1 cellular context compared by ENCODE assay signal in genomic region chr1:27129225-27129624, GRCh38.
TF ChIP-seq lines count a peak whose summit lies in the region.

No MANE protein-coding gene starts in this region.

TF ChIP-seq in H1, 55 proteins besides CTCF, POLR2A, EP300 and RAD21 (continued from another document):
- TF ChIP-seq JUN (IDR thresholded peaks at IDR 0.05; ENCODE audit: low read depth, low read length) (no peak), RNF2 (IDR thresholded peaks at IDR 0.05; ENCODE audit: borderline replicate concordance, low read depth, low read length, missing control alignments, poor library complexity, severe bottlenecking) (no peak), ZNF274 (IDR thresholded peaks at IDR 0.05; ENCODE audit: borderline replicate concordance, extremely low read depth, low read length) (no peak), FOSL1 (IDR thresholded peaks at IDR 0.05; ENCODE audit: insufficient read depth, low read depth, low read length) (no peak), SP2 (IDR thresholded peaks at IDR 0.05; ENCODE audit: low read length) (no peak), MAFK (IDR thresholded peaks at IDR 0.05; ENCODE audit: low read depth, low read length) (no peak), SIN3A (conservative IDR thresholded peaks at IDR 0.05 in 1 of 2, IDR thresholded peaks at IDR 0.05 in 1 of 2; ENCODE audit: low read depth in 1 of 2, low read length in 2 of 2) (no peak), HDAC2 (IDR thresholded peaks at IDR 0.05; ENCODE audit: borderline replicate concordance in 1 of 2, low read depth in 2 of 2, low read length in 2 of 2) (no peak)
